In genomic region chr16:82655315-82655714, GRCh38 we compare ENCODE assay signal across 9 cellular contexts. TPM values are rescaled to one million over a fixed set of nuclear protein-coding genes. Genes with fewer than 3 reads are reported as not detected.
DNase-seq lines count a peak whose midpoint lies in the region; ATAC-seq and TF ChIP-seq lines count a peak whose summit lies in the region.
"Had no signal": no experiment of that assay in that cellular context is flagged by ENCODE, and none has a peak within 500 bp of the region (broad histone marks: within the 10 kb centered on the region; RNA-seq: fewer than 3 reads in every experiment).

No MANE protein-coding gene starts in this region.

- 6% methylated on average over 3 of the region's 3 CpGs for WGBS in SK-N-SH (ENCODE audit: low lambda C conversion rate)
- WGBS in tibial nerve, 2 donors = 23 to 43% methylated on average over 3 of the region's 3 CpGs

- POLR2A ChIA-PET in SK-N-SH (lab: Yijun Ruan, JAX) = no interaction called here

- H3K9me2 ChIP-seq in SK-N-SH = no peaks in the 10 kb centered on the region

- H3K27me3 ChIP-seq in SK-N-SH (ENCODE audit: insufficient read depth) = no peaks in the 10 kb centered on the region
- H3K27me3 ChIP-seq in tibial nerve = no peaks in the 10 kb centered on the region

- peaks cover 55% of the 10 kb centered on the region for H3F3A ChIP-seq in SK-N-SH (replicated peaks; ENCODE audit: insufficient read depth)

- H3K9me3 ChIP-seq in SK-N-SH (no peaks in the 10 kb centered on the region), tibial nerve (no peaks in the 10 kb centered on the region)

- peak overlapping the region; percentile 1 to 96; a peak in 3 of 4 replicates for H3K27ac ChIP-seq in SK-N-SH (ENCODE audit: low read depth in 2 of 2, low read length in 1 of 2)
- no peak overlapping the region for H3K27ac ChIP-seq in tibial nerve
- H3K27ac ChIP-seq: parathyroid adenoma had no signal

- peaks cover 7 to 63% of the 10 kb centered on the region in 2 experiments for H3K4me1 ChIP-seq in SK-N-SH (ENCODE audit: control insufficient read depth in 1 of 2, insufficient read depth in 2 of 2, low read depth in 1 of 2, low read length in 1 of 2)
- H3K4me1 ChIP-seq in tibial nerve = peaks cover 0 to 12% (median 5%) of the 10 kb centered on the region in 4 donors
- H3K4me1 ChIP-seq: parathyroid adenoma had no signal

- H3K36me3 ChIP-seq in SK-N-SH (replicated peaks in 1 of 2; ENCODE audit: control insufficient read depth in 1 of 2, insufficient read depth in 2 of 2, low read length in 1 of 2) (no peaks in the 10 kb centered on the region), tibial nerve (no peaks in the 10 kb centered on the region)

- H3K4me3 ChIP-seq in SK-N-SH (ENCODE audit: low read depth in 2 of 2, low read length in 1 of 2) (no peak overlapping the region), astrocyte of the cerebellum (ENCODE audit: low read depth, low read length) (no peak overlapping the region), tibial nerve (no peak overlapping the region)

- no peak for TF ChIP-seq POLR2A in tibial nerve (IDR thresholded peaks at IDR 0.05)

- no peak for TF ChIP-seq CTCF in SK-N-SH (IDR thresholded peaks at IDR 0.05)
- TF ChIP-seq CTCF in astrocyte of the cerebellum (IDR thresholded peaks at IDR 0.05; ENCODE audit: low read depth, low read length, missing control alignments) = no peak
- no peak for TF ChIP-seq CTCF in tibial nerve (IDR thresholded peaks at IDR 0.05)

- no peak overlapping the region for H2AFZ ChIP-seq in SK-N-SH (ENCODE audit: low read depth)
- H2AFZ ChIP-seq: parathyroid adenoma had no signal

- DNase-seq in SK-N-SH (no peak), astrocyte of the cerebellum (ENCODE audit: low read depth) (peak; percentile 54), pulmonary artery endothelial cell (ENCODE audit: low read depth, low spot score) (peak; percentile 63), NCI-H524 (lab: John Stamatoyannopoulos, UW) (no peak), tibial nerve (ENCODE audit: low spot score in 2 of 2) (no peak), germinal center (ENCODE audit: low spot score) (no peak), NOMO-1 treated with DMSO at 0.1 percent for 48 hours (lab: John Stamatoyannopoulos, UW; ENCODE audit: unreplicated experiment) (no peak)

- TF ChIP-seq EP300 in SK-N-SH (IDR thresholded peaks at IDR 0.05; ENCODE audit: borderline replicate concordance in 1 of 2, low read depth in 1 of 2, low read length in 1 of 2) = peak in 1 of 2 experiments; percentile 88; a peak in 2 of 4 replicates
- no peak for TF ChIP-seq EP300 in tibial nerve (IDR thresholded peaks at IDR 0.05)

- ATAC-seq in GM19395 (IDR thresholded peaks at IDR 0.05; ENCODE audit: unreplicated experiment) = peak; percentile 41

- peak overlapping the region; percentile 64 for H3K4me2 ChIP-seq in SK-N-SH

- H4K20me1 ChIP-seq in SK-N-SH (ENCODE audit: insufficient read depth) = no peaks in the 10 kb centered on the region

- CTCF ChIA-PET in SK-N-SH (lab: Yijun Ruan, JAX) = interaction anchor here (1.7 kb wide), 1 partner anchor 15 kb away, joined by 4 read pairs; no protein-coding TSS in a partner anchor

- peak overlapping the region; percentile 72; the same call in 1 of the 2 replicates for H3K9ac ChIP-seq in SK-N-SH
- H3K9ac ChIP-seq: parathyroid adenoma had no signal

- in situ Hi-C loops in astrocyte of the cerebellum (cut with HindIII; ENCODE audit: low sequenced_read_pairs) = no loop called here

- TF ChIP-seq RAD21 in SK-N-SH (IDR thresholded peaks at IDR 0.05; ENCODE audit: low read length) = no peak

- peaks cover 61% of the 10 kb centered on the region for H3K79me2 ChIP-seq in SK-N-SH (ENCODE audit: insufficient read depth)
- H3K79me2 ChIP-seq: parathyroid adenoma had no signal

TF ChIP-seq in SK-N-SH, 30 proteins besides CTCF, POLR2A, EP300 and RAD21 (continues in another document):
- TF ChIP-seq FOSL2 (IDR thresholded peaks at IDR 0.05; ENCODE audit: borderline replicate concordance, low read depth) = peak; percentile 59; the same call in 1 of the 2 replicates
- no peak; the same call in 1 of the 2 replicates for TF ChIP-seq GABPA (IDR thresholded peaks at IDR 0.05; ENCODE audit: low read depth)
- 0 out of 2 replicates have a peak, but pooled peaks have one; percentile 57 for TF ChIP-seq SIN3A (IDR thresholded peaks at IDR 0.05; ENCODE audit: borderline replicate concordance, low read depth, low read length)
- TF ChIP-seq, protein P1, sequence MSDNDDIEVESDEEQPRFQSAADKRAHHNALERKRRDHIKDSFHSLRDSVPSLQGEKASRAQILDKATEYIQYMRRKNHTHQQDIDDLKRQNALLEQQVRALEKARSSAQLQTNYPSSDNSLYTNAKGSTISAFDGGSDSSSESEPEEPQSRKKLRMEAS (IDR thresholded peaks at IDR 0.05; ENCODE audit: low read depth) = peak; percentile 85
- TF ChIP-seq JUND (IDR thresholded peaks at IDR 0.05) = peak; percentile 86
- no peak for TF ChIP-seq NRF1 (IDR thresholded peaks at IDR 0.05; ENCODE audit: low read depth, low read length)
- no peak for TF ChIP-seq USF2 (IDR thresholded peaks at IDR 0.05; ENCODE audit: borderline replicate concordance, low read depth, low read length)
- TF ChIP-seq REST (IDR thresholded peaks at IDR 0.05; ENCODE audit: low read depth, low read length) = 0 out of 2 replicates have a peak, but pooled peaks have one; percentile 45
- peak; percentile 72; the same call in 1 of the 2 replicates for TF ChIP-seq RXRA (IDR thresholded peaks at IDR 0.05; ENCODE audit: borderline replicate concordance, low read depth)
- TF ChIP-seq MEF2A (IDR thresholded peaks at IDR 0.05; ENCODE audit: borderline replicate concordance, low read depth) = no peak
- TF ChIP-seq, protein P2, sequence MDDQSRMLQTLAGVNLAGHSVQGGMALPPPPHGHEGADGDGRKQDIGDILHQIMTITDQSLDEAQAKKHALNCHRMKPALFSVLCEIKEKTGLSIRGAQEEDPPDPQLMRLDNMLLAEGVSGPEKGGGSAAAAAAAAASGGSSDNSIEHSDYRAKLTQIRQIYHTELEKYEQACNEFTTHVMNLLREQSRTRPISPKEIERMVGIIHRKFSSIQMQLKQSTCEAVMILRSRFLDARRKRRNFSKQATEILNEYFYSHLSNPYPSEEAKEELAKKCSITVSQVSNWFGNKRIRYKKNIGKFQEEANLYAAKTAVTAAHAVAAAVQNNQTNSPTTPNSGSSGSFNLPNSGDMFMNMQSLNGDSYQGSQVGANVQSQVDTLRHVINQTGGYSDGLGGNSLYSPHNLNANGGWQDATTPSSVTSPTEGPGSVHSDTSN (IDR thresholded peaks at IDR 0.05) = peak; percentile 78
- no peak for TF ChIP-seq GATA2 (CRISPR knock-in tag; IDR thresholded peaks at IDR 0.05)
- TF ChIP-seq TAF1 (IDR thresholded peaks at IDR 0.05; ENCODE audit: borderline replicate concordance, low read depth, low read length) = peak; percentile 29; the same call in 1 of the 2 replicates
- no peak for TF ChIP-seq YY1 (IDR thresholded peaks at IDR 0.05; ENCODE audit: low read depth)
- peak; percentile 44; the same call in 1 of the 2 replicates for TF ChIP-seq POLR2AphosphoS5 (IDR thresholded peaks at IDR 0.05; ENCODE audit: low read depth, low read length)
- TF ChIP-seq EZH2phosphoT487 (IDR thresholded peaks at IDR 0.05; ENCODE audit: borderline replicate concordance, low read depth) = no peak
- peak; percentile 72 for TF ChIP-seq ELF1 (IDR thresholded peaks at IDR 0.05)
- TF ChIP-seq TEAD4 (IDR thresholded peaks at IDR 0.05; ENCODE audit: borderline replicate concordance, insufficient read depth) = peak; percentile 71; the same call in 1 of the 2 replicates
- TF ChIP-seq CHD2 (IDR thresholded peaks at IDR 0.05; ENCODE audit: low read length, partially characterized antibody) = no peak
- no peak for TF ChIP-seq FOXJ3 (CRISPR knock-in tag; IDR thresholded peaks at IDR 0.05)

RNA-seq across cellular contexts. Expression of gene CDH13, which starts 28.5 kb away (rescaled TPM):
- 93.0 and 107 TPM in 2 replicates for polyA plus RNA-seq in SK-N-SH (2012; rRNA removed)
- polyA plus RNA-seq in SK-N-SH (2012; cell fraction: cytosol; rRNA removed) = 68.6 and 78.0 TPM in 2 replicates
- 53.7 and 78.7 TPM in 2 replicates for polyA plus RNA-seq in SK-N-SH (2012; cell fraction: nucleus; rRNA removed)
- 62.3 and 138 TPM in 2 replicates for total RNA-seq in pulmonary artery endothelial cell
- 10 to 100 TPM in 1 of 4 donors, 1 to 10 TPM in 3; 4.1 to 14.4 (median 5.8) TPM for total RNA-seq in tibial nerve

Comparison
In these comparisons a context has a peak if more than half of its experiments do, and no peak if none do; other contexts are left out.
1. DNase-seq: peak in astrocyte of the cerebellum (single experiment) and pulmonary artery endothelial cell (single experiment); none in SK-N-SH (single experiment), NCI-H524 (0 of 2), tibial nerve (0 of 2), germinal center (single experiment) and NOMO-1 treated with DMSO at 0.1 percent for 48 hours (single experiment).
2. H3K27ac ChIP-seq: peak in SK-N-SH (2 of 2); none in tibial nerve (0 of 4).